ENCODE assay signal across 8 cellular contexts in the genomic region with DNA sequence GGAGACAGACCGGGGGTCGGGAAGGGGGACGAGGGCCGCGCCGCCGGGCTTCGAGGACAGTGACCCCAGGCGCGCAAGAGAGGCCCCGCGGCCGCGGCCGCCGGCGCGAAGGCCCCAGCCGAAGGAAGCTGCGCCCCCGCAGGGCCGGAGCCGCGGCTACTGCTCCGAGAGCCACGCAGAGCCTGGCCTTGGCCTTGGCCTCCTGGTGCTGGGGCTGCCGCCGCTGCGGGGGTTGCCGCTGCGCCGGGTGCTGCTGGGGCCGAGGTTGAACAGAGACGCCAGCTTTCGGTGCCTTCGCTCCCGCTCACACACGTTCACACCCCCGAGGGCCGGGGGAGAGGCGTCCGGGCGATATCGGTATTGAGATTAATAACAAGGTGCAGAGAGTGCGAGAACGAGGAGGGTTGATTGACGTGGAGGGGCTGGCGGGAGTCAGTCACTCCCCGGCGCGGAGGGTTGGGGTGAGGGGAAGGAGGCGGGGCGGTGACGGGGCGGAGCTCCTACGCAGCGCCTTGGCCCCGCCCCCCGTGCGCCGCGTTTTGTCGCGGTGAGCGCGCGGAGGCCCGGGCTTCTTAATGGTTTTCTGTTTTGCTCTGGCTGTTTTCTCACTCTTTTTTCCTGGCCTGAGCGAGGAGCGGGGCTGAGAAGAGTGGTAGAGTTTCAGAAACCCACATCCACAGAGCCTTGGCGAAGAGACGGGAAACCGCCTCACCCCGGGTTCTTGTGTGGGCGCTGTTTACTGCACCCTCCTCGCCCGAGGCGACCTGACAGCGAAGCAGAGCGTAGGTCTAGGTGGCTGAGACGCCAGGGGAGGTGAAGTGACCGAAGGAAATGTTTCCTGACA. TPM values are rescaled to one million over a fixed set of nuclear protein-coding genes. Genes with fewer than 3 reads are reported as not detected.
A peak's percentile ranks its signal among the peaks of the same experiment; 100 is the strongest.
DNase-seq lines count a peak whose midpoint lies in the region; ATAC-seq lines count a peak whose summit lies in the region.

No MANE protein-coding gene starts in this region.

- no peaks in the 10 kb centered on the region for H3K27me3 ChIP-seq in layer of hippocampus (ENCODE audit: control insufficient read depth, insufficient read depth, low read length)

- DNase-seq in Ammon's horn (ENCODE audit: low spot score) (peak; percentile 97), NCI-H446 (lab: John Stamatoyannopoulos, UW) (peak; percentile 54 to 88), cerebellum (ENCODE audit: low spot score) (peak; percentile 95)
- peak; percentile 88 for DNase-seq in activated CD4-positive, alpha-beta T cell treated with anti-CD3 and anti-CD28 coated beads for 1 hour
- DNase-seq in stimulated activated CD4-positive, alpha-beta T cell treated with anti-CD3 and anti-CD28 coated beads, Interleukin-1b, Interleukin-23, amount 100 ng/mL, for 4 hours (ENCODE audit: low read depth in 2 of 2), result peak; percentile 92 to 96

- H3K27ac ChIP-seq in layer of hippocampus (ENCODE audit: low read depth, low read length), result peak overlapping the region; percentile 97

- ATAC-seq in GM19025 (IDR thresholded peaks at IDR 0.05; ENCODE audit: low read depth, unreplicated experiment) (peak; percentile 75), HG03280 (IDR thresholded peaks at IDR 0.05; ENCODE audit: unreplicated experiment) (peak; percentile 82)

RNA-seq across cellular contexts. Expression of gene CNOT6L, which starts 0.9 kb away (rescaled TPM):
- 43.3 TPM for total RNA-seq in cerebellum

RNA-seq across cellular contexts. Expression of gene MRPL1, which starts 42.6 kb away (rescaled TPM):
- 30.0 TPM for total RNA-seq in cerebellum

Comparison
In these comparisons a context has a peak if more than half of its experiments do, and no peak if none do; other contexts are left out.
1. Peak in every context shown above with its lines: DNase-seq, ATAC-seq and H3K27ac ChIP-seq.